In the genomic region with DNA sequence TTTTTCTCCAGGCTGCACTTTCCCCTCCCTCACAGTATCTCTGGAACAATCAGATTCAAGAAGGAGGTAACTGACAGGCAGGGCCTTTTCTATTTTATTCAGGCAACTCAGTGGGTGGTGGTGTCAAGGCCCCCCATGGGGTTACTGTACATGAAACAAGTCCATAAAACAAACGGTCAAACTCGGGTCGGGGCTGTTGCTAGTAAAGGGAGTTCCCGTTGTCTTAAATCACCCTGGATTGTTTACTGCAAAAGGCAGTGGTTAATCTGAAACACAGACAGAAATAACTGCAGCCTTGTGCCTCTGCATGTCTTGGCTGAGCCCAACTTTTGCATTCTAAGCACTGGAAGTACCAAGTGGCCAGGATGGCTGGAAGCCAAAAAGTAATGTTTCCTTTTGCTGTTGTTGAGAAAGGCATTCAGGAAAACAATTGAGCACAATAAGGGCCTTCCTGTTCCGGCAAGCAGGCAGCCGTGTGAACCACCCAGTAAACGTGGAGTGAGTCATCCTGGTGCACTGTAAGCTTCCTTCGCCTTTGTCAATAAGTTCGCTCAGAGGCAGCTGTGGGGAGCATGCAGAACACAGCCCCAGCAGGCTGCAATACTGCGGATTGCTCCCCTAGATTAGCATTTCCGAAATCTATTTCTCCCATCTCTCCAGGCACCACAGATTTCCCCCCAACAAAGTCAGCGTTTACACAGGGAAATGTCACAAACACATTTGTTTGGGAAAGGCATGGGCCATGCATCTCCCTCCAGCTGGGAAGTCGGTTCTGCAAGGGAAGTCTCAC, we compare ENCODE assay signal across 1 cellular context.
TF ChIP-seq lines count a peak whose summit lies in the region.

No MANE protein-coding gene starts in this region.

TF ChIP-seq in HEK293, 187 proteins besides CTCF, POLR2A, EP300 and RAD21 (continued from another document):
- TF ChIP-seq ZNF510 (tag by site-specific recombination; IDR thresholded peaks at IDR 0.05; ENCODE audit: insufficient replicate concordance) (no peak), TRIM28 (IDR thresholded peaks at IDR 0.05; ENCODE audit: borderline replicate concordance, low read length) (peak; percentile 85; the same call in 1 of the 2 replicates), EGR2 (tag by site-specific recombination; IDR thresholded peaks at IDR 0.05; ENCODE audit: low read depth) (no peak), ZNF530 (tag by site-specific recombination; IDR thresholded peaks at IDR 0.05; ENCODE audit: low read depth) (0 out of 2 replicates have a peak, but pooled peaks have one; percentile 12), FEZF1 (tag by site-specific recombination; IDR thresholded peaks at IDR 0.05) (peak; percentile 82), ZNF2 (tag by site-specific recombination; IDR thresholded peaks at IDR 0.05) (no peak), ZNF335 (tag by site-specific recombination; conservative IDR thresholded peaks at IDR 0.05) (peak; percentile 82), ZNF660 (tag by site-specific recombination; IDR thresholded peaks at IDR 0.05) (0 out of 2 replicates have a peak, but pooled peaks have one; percentile 49), ZNF600 (tag by site-specific recombination; IDR thresholded peaks at IDR 0.05) (0 out of 2 replicates have a peak, but pooled peaks have one; percentile 23)
- TF ChIP-seq, protein P1, sequence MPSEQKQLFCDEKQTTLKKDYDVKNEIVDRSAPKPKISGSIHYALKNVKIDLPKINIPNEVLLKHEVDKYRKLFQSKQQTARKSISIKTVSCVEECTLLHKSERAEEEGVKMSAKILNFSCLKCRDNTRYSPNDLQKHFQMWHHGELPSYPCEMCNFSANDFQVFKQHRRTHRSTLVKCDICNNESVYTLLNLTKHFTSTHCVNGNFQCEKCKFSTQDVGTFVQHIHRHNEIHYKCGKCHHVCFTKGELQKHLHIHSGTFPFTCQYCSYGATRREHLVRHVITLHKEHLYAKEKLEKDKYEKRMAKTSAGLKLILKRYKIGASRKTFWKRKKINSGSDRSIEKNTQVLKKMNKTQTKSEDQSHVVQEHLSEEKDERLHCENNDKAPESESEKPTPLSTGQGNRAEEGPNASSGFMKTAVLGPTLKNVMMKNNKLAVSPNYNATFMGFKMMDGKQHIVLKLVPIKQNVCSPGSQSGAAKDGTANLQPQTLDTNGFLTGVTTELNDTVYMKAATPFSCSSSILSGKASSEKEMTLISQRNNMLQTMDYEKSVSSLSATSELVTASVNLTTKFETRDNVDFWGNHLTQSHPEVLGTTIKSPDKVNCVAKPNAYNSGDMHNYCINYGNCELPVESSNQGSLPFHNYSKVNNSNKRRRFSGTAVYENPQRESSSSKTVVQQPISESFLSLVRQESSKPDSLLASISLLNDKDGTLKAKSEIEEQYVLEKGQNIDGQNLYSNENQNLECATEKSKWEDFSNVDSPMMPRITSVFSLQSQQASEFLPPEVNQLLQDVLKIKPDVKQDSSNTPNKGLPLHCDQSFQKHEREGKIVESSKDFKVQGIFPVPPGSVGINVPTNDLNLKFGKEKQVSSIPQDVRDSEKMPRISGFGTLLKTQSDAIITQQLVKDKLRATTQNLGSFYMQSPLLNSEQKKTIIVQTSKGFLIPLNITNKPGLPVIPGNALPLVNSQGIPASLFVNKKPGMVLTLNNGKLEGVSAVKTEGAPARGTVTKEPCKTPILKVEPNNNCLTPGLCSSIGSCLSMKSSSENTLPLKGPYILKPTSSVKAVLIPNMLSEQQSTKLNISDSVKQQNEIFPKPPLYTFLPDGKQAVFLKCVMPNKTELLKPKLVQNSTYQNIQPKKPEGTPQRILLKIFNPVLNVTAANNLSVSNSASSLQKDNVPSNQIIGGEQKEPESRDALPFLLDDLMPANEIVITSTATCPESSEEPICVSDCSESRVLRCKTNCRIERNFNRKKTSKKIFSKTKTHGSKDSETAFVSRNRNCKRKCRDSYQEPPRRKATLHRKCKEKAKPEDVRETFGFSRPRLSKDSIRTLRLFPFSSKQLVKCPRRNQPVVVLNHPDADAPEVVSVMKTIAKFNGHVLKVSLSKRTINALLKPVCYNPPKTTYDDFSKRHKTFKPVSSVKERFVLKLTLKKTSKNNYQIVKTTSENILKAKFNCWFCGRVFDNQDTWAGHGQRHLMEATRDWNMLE (tag by site-specific recombination; conservative IDR thresholded peaks at IDR 0.05; ENCODE audit: low read depth) = peak; percentile 67; the same call in 1 of the 2 replicates
- TF ChIP-seq, protein P2, sequence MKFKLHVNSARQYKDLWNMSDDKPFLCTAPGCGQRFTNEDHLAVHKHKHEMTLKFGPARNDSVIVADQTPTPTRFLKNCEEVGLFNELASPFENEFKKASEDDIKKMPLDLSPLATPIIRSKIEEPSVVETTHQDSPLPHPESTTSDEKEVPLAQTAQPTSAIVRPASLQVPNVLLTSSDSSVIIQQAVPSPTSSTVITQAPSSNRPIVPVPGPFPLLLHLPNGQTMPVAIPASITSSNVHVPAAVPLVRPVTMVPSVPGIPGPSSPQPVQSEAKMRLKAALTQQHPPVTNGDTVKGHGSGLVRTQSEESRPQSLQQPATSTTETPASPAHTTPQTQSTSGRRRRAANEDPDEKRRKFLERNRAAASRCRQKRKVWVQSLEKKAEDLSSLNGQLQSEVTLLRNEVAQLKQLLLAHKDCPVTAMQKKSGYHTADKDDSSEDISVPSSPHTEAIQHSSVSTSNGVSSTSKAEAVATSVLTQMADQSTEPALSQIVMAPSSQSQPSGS (tag by site-specific recombination; IDR thresholded peaks at IDR 0.05; ENCODE audit: low read depth) = no peak
- TF ChIP-seq, protein P3, sequence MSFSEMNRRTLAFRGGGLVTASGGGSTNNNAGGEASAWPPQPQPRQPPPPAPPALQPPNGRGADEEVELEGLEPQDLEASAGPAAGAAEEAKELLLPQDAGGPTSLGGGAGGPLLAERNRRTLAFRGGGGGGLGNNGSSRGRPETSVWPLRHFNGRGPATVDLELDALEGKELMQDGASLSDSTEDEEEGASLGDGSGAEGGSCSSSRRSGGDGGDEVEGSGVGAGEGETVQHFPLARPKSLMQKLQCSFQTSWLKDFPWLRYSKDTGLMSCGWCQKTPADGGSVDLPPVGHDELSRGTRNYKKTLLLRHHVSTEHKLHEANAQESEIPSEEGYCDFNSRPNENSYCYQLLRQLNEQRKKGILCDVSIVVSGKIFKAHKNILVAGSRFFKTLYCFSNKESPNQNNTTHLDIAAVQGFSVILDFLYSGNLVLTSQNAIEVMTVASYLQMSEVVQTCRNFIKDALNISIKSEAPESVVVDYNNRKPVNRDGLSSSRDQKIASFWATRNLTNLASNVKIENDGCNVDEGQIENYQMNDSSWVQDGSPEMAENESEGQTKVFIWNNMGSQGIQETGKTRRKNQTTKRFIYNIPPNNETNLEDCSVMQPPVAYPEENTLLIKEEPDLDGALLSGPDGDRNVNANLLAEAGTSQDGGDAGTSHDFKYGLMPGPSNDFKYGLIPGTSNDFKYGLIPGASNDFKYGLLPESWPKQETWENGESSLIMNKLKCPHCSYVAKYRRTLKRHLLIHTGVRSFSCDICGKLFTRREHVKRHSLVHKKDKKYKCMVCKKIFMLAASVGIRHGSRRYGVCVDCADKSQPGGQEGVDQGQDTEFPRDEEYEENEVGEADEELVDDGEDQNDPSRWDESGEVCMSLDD (tag by site-specific recombination; IDR thresholded peaks at IDR 0.05) = no peak
- TF ChIP-seq, protein P4, sequence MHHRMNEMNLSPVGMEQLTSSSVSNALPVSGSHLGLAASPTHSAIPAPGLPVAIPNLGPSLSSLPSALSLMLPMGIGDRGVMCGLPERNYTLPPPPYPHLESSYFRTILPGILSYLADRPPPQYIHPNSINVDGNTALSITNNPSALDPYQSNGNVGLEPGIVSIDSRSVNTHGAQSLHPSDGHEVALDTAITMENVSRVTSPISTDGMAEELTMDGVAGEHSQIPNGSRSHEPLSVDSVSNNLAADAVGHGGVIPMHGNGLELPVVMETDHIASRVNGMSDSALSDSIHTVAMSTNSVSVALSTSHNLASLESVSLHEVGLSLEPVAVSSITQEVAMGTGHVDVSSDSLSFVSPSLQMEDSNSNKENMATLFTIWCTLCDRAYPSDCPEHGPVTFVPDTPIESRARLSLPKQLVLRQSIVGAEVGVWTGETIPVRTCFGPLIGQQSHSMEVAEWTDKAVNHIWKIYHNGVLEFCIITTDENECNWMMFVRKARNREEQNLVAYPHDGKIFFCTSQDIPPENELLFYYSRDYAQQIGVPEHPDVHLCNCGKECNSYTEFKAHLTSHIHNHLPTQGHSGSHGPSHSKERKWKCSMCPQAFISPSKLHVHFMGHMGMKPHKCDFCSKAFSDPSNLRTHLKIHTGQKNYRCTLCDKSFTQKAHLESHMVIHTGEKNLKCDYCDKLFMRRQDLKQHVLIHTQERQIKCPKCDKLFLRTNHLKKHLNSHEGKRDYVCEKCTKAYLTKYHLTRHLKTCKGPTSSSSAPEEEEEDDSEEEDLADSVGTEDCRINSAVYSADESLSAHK (tag by site-specific recombination; IDR thresholded peaks at IDR 0.05) = peak; percentile 96
